8 cellular contexts compared by ENCODE assay signal in genomic region chr9:137227057-137227852, GRCh38. TPM values are rescaled to one million over a fixed set of nuclear protein-coding genes. Genes with fewer than 3 reads are reported as not detected.
DNase-seq lines count a peak whose midpoint lies in the region; TF ChIP-seq lines count a peak whose summit lies in the region.

Gene RNF224, plus strand, starts transcription at chr9:137227502. Its CDS starts 834 bp downstream, at chr9:137228336.

- H3K9me3 ChIP-seq in A673 (ENCODE audit: low read depth, low read length, poor library complexity, severe bottlenecking) = no peaks in the 10 kb centered on the region

- POLR2A ChIA-PET in A673 (lab: Charles Lee; ENCODE audit: low non-redundant PET) = interaction anchor here (1.4 kb wide), 1 partner anchor 13 kb away, joined by 3 read pairs; no protein-coding TSS in a partner anchor

- intact Hi-C loops in A673 (cut with micrococcal nuclease; ENCODE audit: unreplicated experiment) (loop anchor here (1.0 kb wide), 1 partner anchor 109 kb away; no protein-coding TSS in a partner anchor), lower leg skin (cut with DNase I; ENCODE audit: low total_unique reads) (loop anchor here (5.0 kb wide), 1 partner anchor 110 kb away; no protein-coding TSS in a partner anchor)
- intact Hi-C loops in activated CD4-positive, alpha-beta T cell treated with anti-CD3 and anti-CD28 coated beads, Interleukin-2, amount 10 ng/mL, durations not matched to agents 24 days and 14 days (cut with micrococcal nuclease) = loop anchor here (1.0 kb wide), 1 partner anchor 109 kb away; no protein-coding TSS in a partner anchor

- H3K27me3 Mint-ChIP-seq in activated CD4-positive, alpha-beta T cell treated with anti-CD3 and anti-CD28 coated beads, Interleukin-2, amount 10 ng/mL, durations not matched to agents 24 days and 14 days = peaks cover 2% of the 10 kb centered on the region

- H3K9me3 Mint-ChIP-seq in activated CD4-positive, alpha-beta T cell treated with anti-CD3 and anti-CD28 coated beads, Interleukin-2, amount 10 ng/mL, durations not matched to agents 24 days and 14 days = no peaks in the 10 kb centered on the region

- no TSS peak for BruUV-seq in A673 (replicated peaks; lab: Mats Ljungman, UMichigan)

- peak; percentile 87 for DNase-seq in A673 (ENCODE audit: low spot score)
- peak; percentile 83 for DNase-seq in GM19238 (ENCODE audit: insufficient read length, low spot score)
- peak; percentile 75 for DNase-seq in NCI-H345 (lab: John Stamatoyannopoulos, UW)
- peak; percentile 95 for DNase-seq in activated CD4-positive, alpha-beta T cell treated with anti-CD3 and anti-CD28 coated beads, Interleukin-2, amount 10 ng/mL, durations not matched to agents 24 days and 14 days
- DNase-seq in choroid plexus epithelial cell (ENCODE audit: low read depth) = peak; percentile 78
- DNase-seq in lower leg skin (ENCODE audit: low spot score in 2 of 2) = peak; percentile 62 to 94
- DNase-seq in stimulated activated CD8-positive, alpha-beta memory T cell treated with anti-CD3 and anti-CD28 coated beads, Interleukin-12 subunit alpha, Interleukin-12 subunit beta, amount 100 ng/mL, for 1 hour (ENCODE audit: low read depth) = peak; percentile 74
- no peak for DNase-seq in globus pallidus (ENCODE audit: low spot score)

- peaks cover 9% of the 10 kb centered on the region for H3K4me1 ChIP-seq in A673 (ENCODE audit: insufficient read depth, low read length, poor library complexity, severe bottlenecking)

- H3K4me3 ChIP-seq in A673 (ENCODE audit: low read depth, low read length, poor library complexity, severe bottlenecking) = no peak within 1 kb of the TSS
- H3K4me3 ChIP-seq in choroid plexus epithelial cell (ENCODE audit: low read depth, low read length) = no peak within 1 kb of the TSS
- H3K4me3 ChIP-seq in lower leg skin (ENCODE audit: low read depth, poor library complexity, severe bottlenecking) = no peak within 1 kb of the TSS

- no peak within 1 kb of the TSS for H3K27ac ChIP-seq in A673 (ENCODE audit: low read depth, low read length, poor library complexity, severe bottlenecking)

- CTCF ChIA-PET in A673 (lab: Charles Lee) = interaction anchor here (0.6 to 1.8 kb wide), 5 partner anchors 9 to 181 kb away, joined by 3 to 10 read pairs (median 6); partner anchors contain the start of gene NPDC1

- H3K27me3 ChIP-seq in A673 (replicated peaks; ENCODE audit: insufficient read depth, low read depth, low read length, poor library complexity) = no peaks in the 10 kb centered on the region

- peak within 1 kb of the TSS; percentile 55 for H3K27ac Mint-ChIP-seq in activated CD4-positive, alpha-beta T cell treated with anti-CD3 and anti-CD28 coated beads, Interleukin-2, amount 10 ng/mL, durations not matched to agents 24 days and 14 days

- WGBS in lower leg skin, 2 donors = 22 to 24% methylated on average over 17 to 25 of the region's 25 CpGs

- TF ChIP-seq CTCF in A673 (conservative IDR thresholded peaks at IDR 0.05; ENCODE audit: low read depth, low read length) (peak; percentile 97), choroid plexus epithelial cell (conservative IDR thresholded peaks at IDR 0.05; ENCODE audit: low read depth, low read length) (peak; percentile 89), lower leg skin (IDR thresholded peaks at IDR 0.05) (peak in 1 of 3 donors; percentile 91)

- H3K36me3 ChIP-seq in A673 (ENCODE audit: insufficient read depth, low read length, poor library complexity, severe bottlenecking) = no peaks in the 10 kb centered on the region

- no peak for TF ChIP-seq POLR2A in lower leg skin (IDR thresholded peaks at IDR 0.05)

- H3K4me3 Mint-ChIP-seq in activated CD4-positive, alpha-beta T cell treated with anti-CD3 and anti-CD28 coated beads, Interleukin-2, amount 10 ng/mL, durations not matched to agents 24 days and 14 days = no peak within 1 kb of the TSS

- no peaks in the 10 kb centered on the region for H3K36me3 Mint-ChIP-seq in activated CD4-positive, alpha-beta T cell treated with anti-CD3 and anti-CD28 coated beads, Interleukin-2, amount 10 ng/mL, durations not matched to agents 24 days and 14 days (ENCODE audit: low read depth)

- peaks cover 6% of the 10 kb centered on the region for H3K4me1 Mint-ChIP-seq in activated CD4-positive, alpha-beta T cell treated with anti-CD3 and anti-CD28 coated beads, Interleukin-2, amount 10 ng/mL, durations not matched to agents 24 days and 14 days

RNA-seq across cellular contexts. Expression of gene RNF224, which starts in this region (rescaled TPM):
- total RNA-seq in A673 (2021) (0.17 TPM in 1 of 2 replicates, not detected in the other), lower leg skin (1 to 10 TPM in 2 of 4 donors, under 1 TPM in 1, not detected in 1; 0.25 to 3.2 (median 2.4) TPM)
- not detected in 2 replicates for total RNA-seq in activated CD4-positive, alpha-beta T cell treated with anti-CD3 and anti-CD28 coated beads, Interleukin-2, amount 10 ng/mL, durations not matched to agents 24 days and 14 days

Comparison
In these comparisons a context has a peak if more than half of its experiments do, and no peak if none do; other contexts are left out.
1. Peak in DNase-seq in A673; RNA of the gene not detected or under 1 TPM.
2. Peak in DNase-seq in activated CD4-positive, alpha-beta T cell treated with anti-CD3 and anti-CD28 coated beads, Interleukin-2, amount 10 ng/mL, durations not matched to agents 24 days and 14 days; RNA of the gene not detected or under 1 TPM.